ENCODE assay signal across 2 cellular contexts in the genomic region with DNA sequence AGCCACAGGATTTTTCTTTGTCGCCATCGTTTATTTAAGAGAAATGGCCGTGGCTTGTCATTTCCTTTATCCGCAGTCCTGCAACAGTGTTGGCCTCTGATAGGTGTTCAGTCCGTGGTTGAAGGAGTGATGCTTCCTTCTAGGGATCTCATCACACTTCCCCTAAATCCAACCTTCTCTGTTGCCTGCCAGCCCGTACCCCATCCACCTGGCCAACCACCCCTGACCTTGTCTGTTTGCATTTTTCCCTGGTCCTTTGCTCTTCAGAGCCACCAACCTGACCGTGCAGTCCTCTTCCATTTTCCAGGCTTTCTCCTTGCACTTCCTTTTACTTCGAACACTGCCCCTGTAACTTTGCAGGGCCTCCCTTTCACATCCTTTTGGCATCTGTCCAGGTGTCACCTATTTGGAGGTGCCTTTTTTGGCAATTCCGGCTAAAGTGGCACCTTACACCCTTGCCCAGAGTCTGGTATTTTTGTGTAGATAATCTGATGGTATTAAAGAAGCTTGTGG.
TF ChIP-seq lines count a peak whose summit lies in the region.

No MANE protein-coding gene starts in this region.

TF ChIP-seq in SK-N-SH, 30 proteins besides CTCF, POLR2A, EP300 and RAD21:
- no peak for TF ChIP-seq MEF2A (IDR thresholded peaks at IDR 0.05; ENCODE audit: borderline replicate concordance, low read depth)

TF ChIP-seq in SK-N-SH treated with all-trans-retinoic acid at 6 μM for 48 hours, 23 proteins besides CTCF, POLR2A, EP300 and RAD21:
- no peak for TF ChIP-seq BACH2 (CRISPR knock-in tag; IDR thresholded peaks at IDR 0.05; ENCODE audit: borderline replicate concordance)
- TF ChIP-seq CSDC2 (CRISPR knock-in tag; IDR thresholded peaks at IDR 0.05): no peak
- TF ChIP-seq, protein P1, sequence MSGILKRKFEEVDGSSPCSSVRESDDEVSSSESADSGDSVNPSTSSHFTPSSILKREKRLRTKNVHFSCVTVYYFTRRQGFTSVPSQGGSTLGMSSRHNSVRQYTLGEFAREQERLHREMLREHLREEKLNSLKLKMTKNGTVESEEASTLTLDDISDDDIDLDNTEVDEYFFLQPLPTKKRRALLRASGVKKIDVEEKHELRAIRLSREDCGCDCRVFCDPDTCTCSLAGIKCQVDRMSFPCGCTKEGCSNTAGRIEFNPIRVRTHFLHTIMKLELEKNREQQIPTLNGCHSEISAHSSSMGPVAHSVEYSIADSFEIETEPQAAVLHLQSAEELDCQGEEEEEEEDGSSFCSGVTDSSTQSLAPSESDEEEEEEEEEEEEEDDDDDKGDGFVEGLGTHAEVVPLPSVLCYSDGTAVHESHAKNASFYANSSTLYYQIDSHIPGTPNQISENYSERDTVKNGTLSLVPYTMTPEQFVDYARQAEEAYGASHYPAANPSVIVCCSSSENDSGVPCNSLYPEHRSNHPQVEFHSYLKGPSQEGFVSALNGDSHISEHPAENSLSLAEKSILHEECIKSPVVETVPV (CRISPR knock-in tag; IDR thresholded peaks at IDR 0.05): no peak
- no peak for TF ChIP-seq GLIS3 (CRISPR knock-in tag; IDR thresholded peaks at IDR 0.05)
- no peak for TF ChIP-seq ESRRG (CRISPR knock-in tag; IDR thresholded peaks at IDR 0.05)
- TF ChIP-seq TOX (CRISPR knock-in tag; IDR thresholded peaks at IDR 0.05; ENCODE audit: borderline replicate concordance): no peak
- TF ChIP-seq TSHZ2 (CRISPR knock-in tag; IDR thresholded peaks at IDR 0.05): no peak
- no peak for TF ChIP-seq PATZ1 (CRISPR knock-in tag; IDR thresholded peaks at IDR 0.05; ENCODE audit: borderline replicate concordance)
- TF ChIP-seq ZNF565 (CRISPR knock-in tag; conservative IDR thresholded peaks at IDR 0.05; ENCODE audit: low read depth): no peak
- no peak for TF ChIP-seq PPARA (CRISPR knock-in tag; IDR thresholded peaks at IDR 0.05; ENCODE audit: borderline replicate concordance)
- TF ChIP-seq, protein P2, sequence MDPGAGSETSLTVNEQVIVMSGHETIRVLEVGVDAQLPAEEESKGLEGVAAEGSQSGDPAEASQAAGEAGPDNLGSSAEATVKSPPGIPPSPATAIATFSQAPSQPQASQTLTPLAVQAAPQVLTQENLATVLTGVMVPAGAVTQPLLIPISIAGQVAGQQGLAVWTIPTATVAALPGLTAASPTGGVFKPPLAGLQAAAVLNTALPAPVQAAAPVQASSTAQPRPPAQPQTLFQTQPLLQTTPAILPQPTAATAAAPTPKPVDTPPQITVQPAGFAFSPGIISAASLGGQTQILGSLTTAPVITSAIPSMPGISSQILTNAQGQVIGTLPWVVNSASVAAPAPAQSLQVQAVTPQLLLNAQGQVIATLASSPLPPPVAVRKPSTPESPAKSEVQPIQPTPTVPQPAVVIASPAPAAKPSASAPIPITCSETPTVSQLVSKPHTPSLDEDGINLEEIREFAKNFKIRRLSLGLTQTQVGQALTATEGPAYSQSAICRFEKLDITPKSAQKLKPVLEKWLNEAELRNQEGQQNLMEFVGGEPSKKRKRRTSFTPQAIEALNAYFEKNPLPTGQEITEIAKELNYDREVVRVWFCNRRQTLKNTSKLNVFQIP (CRISPR knock-in tag; IDR thresholded peaks at IDR 0.05; ENCODE audit: borderline replicate concordance, low read depth): no peak
- TF ChIP-seq ISL1 (CRISPR knock-in tag; IDR thresholded peaks at IDR 0.05): no peak
- TF ChIP-seq ZFP30 (CRISPR knock-in tag; IDR thresholded peaks at IDR 0.05): no peak
- no peak for TF ChIP-seq ARNTL (CRISPR knock-in tag; IDR thresholded peaks at IDR 0.05; ENCODE audit: borderline replicate concordance, low read depth)
- TF ChIP-seq OSR1 (CRISPR knock-in tag; IDR thresholded peaks at IDR 0.05): no peak
- TF ChIP-seq SNAI2 (CRISPR knock-in tag; IDR thresholded peaks at IDR 0.05): no peak
TF ChIP-seq in SK-N-SH treated with all-trans-retinoic acid at 6 μM for 48 hours: peak in this region for 0.
